Comparison of ENCODE assay signal across 17 cellular contexts in genomic region chr6:134415194-134415593, GRCh38.
"Had no signal": no experiment of that assay in that cellular context is flagged by ENCODE, and none has a peak within 500 bp of the region (broad histone marks: within the 10 kb centered on the region; RNA-seq: fewer than 3 reads in every experiment).

No MANE protein-coding gene starts in this region.

- H3K36me3 ChIP-seq: esophagus squamous epithelium, tibial nerve, uterus had no signal

- DNase-seq: activated CD4-positive, alpha-beta memory T cell treated with anti-CD3 and anti-CD28 coated beads, Interleukin-2, amount 10 ng/mL, durations not matched to agents 7 days and 5 days; activated CD4-positive, CD25-positive, alpha-beta regulatory T cell treated with anti-CD3 and anti-CD28 coated beads, Interleukin-2, amount 50 U/mL, for 72 hours; activated effector memory CD4-positive, alpha-beta T cell treated with Interleukin-2 at 50 U/mL for 16 hours; activated T-cell treated with anti-CD3 and anti-CD28 coated beads, Interleukin-2, amount 50 U/mL, for 24 hours; amniotic stem cell; esophagus squamous epithelium; left cardiac atrium; midbrain; stimulated activated CD4-positive, alpha-beta T cell treated with anti-CD3 and anti-CD28 coated beads, Interleukin-15, amount 100 ng/mL, for 24 hours; stimulated activated CD4-positive, alpha-beta T cell treated with anti-CD3 and anti-CD28 coated beads, Interleukin-4, amount 100 ng/mL, for 1 hour; stimulated activated naive CD4-positive, alpha-beta T cell treated with Interleukin-2 at 50 U/mL for 16 hours; substantia nigra; uterus had no signal

- H3K27me3 Mint-ChIP-seq: activated T-cell treated with anti-CD3 and anti-CD28 coated beads, Interleukin-2, amount 50 U/mL, for 24 hours had no signal

- H3K27ac ChIP-seq: esophagus squamous epithelium, tibial nerve, uterus had no signal

- H3K4me3 ChIP-seq: esophagus squamous epithelium, lung, skin epidermis, tibial nerve, uterus had no signal

- H3K9me3 ChIP-seq: uterus had no signal

- H3K4me3 Mint-ChIP-seq: activated CD4-positive, alpha-beta memory T cell treated with anti-CD3 and anti-CD28 coated beads, Interleukin-2, amount 10 ng/mL, durations not matched to agents 7 days and 5 days; activated naive CD4-positive, alpha-beta T cell treated with anti-CD3 and anti-CD28 coated beads, Interleukin-2, amount 50 U/mL, for 24 hours; activated T-cell treated with anti-CD3 and anti-CD28 coated beads, Interleukin-2, amount 50 U/mL, for 24 hours had no signal

- H3K27me3 ChIP-seq: esophagus squamous epithelium, tibial nerve, uterus had no signal

- H3K4me1 ChIP-seq: tibial nerve, uterus had no signal

- H3K27ac Mint-ChIP-seq: activated CD4-positive, alpha-beta memory T cell treated with anti-CD3 and anti-CD28 coated beads, Interleukin-2, amount 10 ng/mL, durations not matched to agents 7 days and 5 days; activated naive CD4-positive, alpha-beta T cell treated with anti-CD3 and anti-CD28 coated beads, Interleukin-2, amount 50 U/mL, for 24 hours; activated T-cell treated with anti-CD3 and anti-CD28 coated beads, Interleukin-2, amount 50 U/mL, for 24 hours had no signal
